27 cellular contexts compared by ENCODE assay signal in genomic region chr4:58188313-58188712, GRCh38.
"Had no signal": no experiment of that assay in that cellular context is flagged by ENCODE, and none has a peak within 500 bp of the region (broad histone marks: within the 10 kb centered on the region; RNA-seq: fewer than 3 reads in every experiment).

No MANE protein-coding gene starts in this region.

- H3K9me3 ChIP-seq: colonic mucosa, esophagus muscularis mucosa, gastrocnemius medialis had no signal

- H3K4me3 ChIP-seq: colonic mucosa, coronary artery, dorsolateral prefrontal cortex, esophagus muscularis mucosa, esophagus squamous epithelium, gastrocnemius medialis, gastroesophageal sphincter, heart left ventricle, heart right ventricle had no signal

- H3K36me3 ChIP-seq: colonic mucosa, esophagus muscularis mucosa, esophagus squamous epithelium, gastrocnemius medialis, gastroesophageal sphincter, heart left ventricle, heart right ventricle had no signal

- DNase-seq: colonic mucosa; cortex of kidney; dermis blood vessel endothelial cell; dorsolateral prefrontal cortex; effector CD4-positive, alpha-beta T cell; effector CD8-positive, alpha-beta T cell; effector memory CD4-positive, alpha-beta T cell; effector memory CD8-positive, alpha-beta T cell; erythroblast; esophagus squamous epithelium; foreskin fibroblast; foreskin keratinocyte; foreskin melanocyte; gastrocnemius medialis; glutamatergic neuron; head of caudate nucleus; heart left ventricle; heart right ventricle had no signal

- FAIRE-seq: colon, endothelial cell of umbilical vein, frontal cortex had no signal

- H3K27me3 ChIP-seq: colonic mucosa, dorsolateral prefrontal cortex, esophagus muscularis mucosa, esophagus squamous epithelium, foreskin keratinocyte, gastrocnemius medialis, gastroesophageal sphincter, heart left ventricle, heart right ventricle had no signal

- H3K27ac ChIP-seq: colonic mucosa, coronary artery, dorsolateral prefrontal cortex, epithelial cell of prostate, esophagus muscularis mucosa, esophagus squamous epithelium, foreskin keratinocyte, gastrocnemius medialis, gastroesophageal sphincter, heart left ventricle, heart right ventricle had no signal

- H3K27me3 Mint-ChIP-seq: dendritic cell treated with granulocyte-macrophage colony-stimulating factor and Interleukin-4, amounts not matched to agents 40 ng/mL and 50 ng/mL, for 4 days; effector memory CD8-positive, alpha-beta T cell had no signal

- ATAC-seq: effector memory CD8-positive, alpha-beta T cell; esophagus mucosa; foreskin keratinocyte; gastrocnemius medialis; gastroesophageal sphincter; heart left ventricle; heart right ventricle had no signal

- H3K4me3 Mint-ChIP-seq: dendritic cell treated with granulocyte-macrophage colony-stimulating factor and Interleukin-4, amounts not matched to agents 40 ng/mL and 50 ng/mL, for 4 days; effector memory CD8-positive, alpha-beta T cell had no signal

- H3K4me1 ChIP-seq: colonic mucosa, esophagus muscularis mucosa, esophagus squamous epithelium, foreskin keratinocyte, gastrocnemius medialis, gastroesophageal sphincter, heart left ventricle, heart right ventricle had no signal

- H3K27ac Mint-ChIP-seq: dendritic cell treated with granulocyte-macrophage colony-stimulating factor and Interleukin-4, amounts not matched to agents 40 ng/mL and 50 ng/mL, for 4 days; effector memory CD8-positive, alpha-beta T cell had no signal
